Comparison of ENCODE assay signal across 18 cellular contexts in genomic region chr9:19192213-19193028, GRCh38.
"Had no signal": no experiment of that assay in that cellular context is flagged by ENCODE, and none has a peak within 500 bp of the region (broad histone marks: within the 10 kb centered on the region; RNA-seq: fewer than 3 reads in every experiment).

No MANE protein-coding gene starts in this region.

- H3K36me3 ChIP-seq: adrenal gland, neutrophil, transverse colon had no signal

- H3K9me3 Mint-ChIP-seq: activated B cell treated with CpG ODN at 0.5 μM for 24 hours; activated CD4-positive, alpha-beta T cell treated with anti-CD3 and anti-CD28 coated beads, Interleukin-2, amount 10 ng/mL, durations not matched to agents 24 days and 14 days; activated T-helper 2 cell treated with anti-CD3 and anti-CD28 coated beads, Interferon-gamma antibody, Interleukin-2, Interleukin-4, amounts not matched to agents 10 μg/mL and 5 μg/mL and 100 μg/mL, durations not matched to agents 14 hours and 24 hours and 36 hours; central memory CD8-positive, alpha-beta T cell; stimulated activated memory B cell treated with anti-CD40 and anti-IgM and Interleukin-4, amounts not matched to agents 10 μg/mL and 1 μg/mL and 100 μg/mL, for 72 hours; T-cell had no signal

- DNase-seq: activated B cell treated with CpG ODN at 0.5 μM for 24 hours; activated CD4-positive, alpha-beta T cell treated with anti-CD3 and anti-CD28 coated beads, Interleukin-2, amount 10 ng/mL, durations not matched to agents 24 days and 14 days; activated CD8-positive, alpha-beta memory T cell treated with anti-CD3 and anti-CD28 coated beads for 24 hours; activated naive CD4-positive, alpha-beta T cell treated with anti-CD3 and anti-CD28 coated beads, Interleukin-2, amount 50 U/mL, for 16 hours; activated T-cell treated with anti-CD3 and anti-CD28 coated beads for 4 hours; adrenal gland; cortex of kidney; hypothalamus; mesendoderm; posterior cingulate gyrus; right cardiac atrium; substantia nigra; T-cell; transverse colon had no signal

- H3K36me3 Mint-ChIP-seq: stimulated activated memory B cell treated with anti-CD40 and anti-IgM and Interleukin-4, amounts not matched to agents 10 μg/mL and 1 μg/mL and 100 μg/mL, for 72 hours; T-cell had no signal

- H3K9me3 ChIP-seq: adrenal gland, neutrophil, transverse colon had no signal

- H3K27ac Mint-ChIP-seq: activated B cell treated with CpG ODN at 0.5 μM for 24 hours; activated CD4-positive, alpha-beta T cell treated with anti-CD3 and anti-CD28 coated beads, Interleukin-2, amount 10 ng/mL, durations not matched to agents 24 days and 14 days; activated T-helper 2 cell treated with anti-CD3 and anti-CD28 coated beads, Interferon-gamma antibody, Interleukin-2, Interleukin-4, amounts not matched to agents 10 μg/mL and 5 μg/mL and 100 μg/mL, durations not matched to agents 14 hours and 24 hours and 36 hours; stimulated activated memory B cell treated with anti-CD40 and anti-IgM and Interleukin-4, amounts not matched to agents 10 μg/mL and 1 μg/mL and 100 μg/mL, for 72 hours; T-cell had no signal

- H3K4me1 Mint-ChIP-seq: activated B cell treated with CpG ODN at 0.5 μM for 24 hours; stimulated activated memory B cell treated with anti-CD40 and anti-IgM and Interleukin-4, amounts not matched to agents 10 μg/mL and 1 μg/mL and 100 μg/mL, for 72 hours; T-cell had no signal

- H3K4me3 ChIP-seq: adrenal gland, transverse colon had no signal

- H3K4me3 Mint-ChIP-seq: activated B cell treated with CpG ODN at 0.5 μM for 24 hours; activated CD4-positive, alpha-beta T cell treated with anti-CD3 and anti-CD28 coated beads, Interleukin-2, amount 10 ng/mL, durations not matched to agents 24 days and 14 days; central memory CD8-positive, alpha-beta T cell; stimulated activated memory B cell treated with anti-CD40 and anti-IgM and Interleukin-4, amounts not matched to agents 10 μg/mL and 1 μg/mL and 100 μg/mL, for 72 hours; T-cell had no signal

- ATAC-seq: stimulated activated memory B cell treated with anti-CD40 and anti-IgM and Interleukin-4, amounts not matched to agents 10 μg/mL and 1 μg/mL and 100 μg/mL, for 72 hours; T-cell had no signal

- H3K27ac ChIP-seq: adrenal gland, neutrophil, transverse colon had no signal

- H3K27me3 ChIP-seq: adrenal gland, neutrophil, transverse colon had no signal

- H3K27me3 Mint-ChIP-seq: central memory CD8-positive, alpha-beta T cell; stimulated activated memory B cell treated with anti-CD40 and anti-IgM and Interleukin-4, amounts not matched to agents 10 μg/mL and 1 μg/mL and 100 μg/mL, for 72 hours; T-cell had no signal
